Comparison of ENCODE assay signal across 1 cellular context in the genomic region with DNA sequence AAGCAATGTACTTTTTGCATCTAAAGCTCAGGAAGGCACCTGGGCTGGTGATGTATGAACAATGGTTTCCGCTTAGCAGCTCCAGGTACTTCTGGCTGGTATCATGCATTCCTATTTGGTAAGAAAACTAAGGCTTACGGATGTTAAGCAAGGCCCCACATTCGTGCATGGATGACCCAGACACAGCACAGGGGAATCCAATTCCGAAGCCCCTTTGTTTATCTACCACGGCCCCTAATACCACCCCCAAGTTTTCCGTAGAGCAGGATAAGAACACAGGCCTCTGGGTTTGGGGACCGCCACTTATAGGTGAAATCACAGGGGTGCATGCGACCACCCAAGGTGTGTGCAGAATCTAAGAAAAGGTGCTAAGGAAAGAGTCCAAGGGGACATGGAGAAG.
TF ChIP-seq lines count a peak whose summit lies in the region.

No MANE protein-coding gene starts in this region.

TF ChIP-seq in GM23338, 12 proteins besides CTCF, POLR2A, EP300 and RAD21 (continued from another document):
- TF ChIP-seq, protein P1, sequence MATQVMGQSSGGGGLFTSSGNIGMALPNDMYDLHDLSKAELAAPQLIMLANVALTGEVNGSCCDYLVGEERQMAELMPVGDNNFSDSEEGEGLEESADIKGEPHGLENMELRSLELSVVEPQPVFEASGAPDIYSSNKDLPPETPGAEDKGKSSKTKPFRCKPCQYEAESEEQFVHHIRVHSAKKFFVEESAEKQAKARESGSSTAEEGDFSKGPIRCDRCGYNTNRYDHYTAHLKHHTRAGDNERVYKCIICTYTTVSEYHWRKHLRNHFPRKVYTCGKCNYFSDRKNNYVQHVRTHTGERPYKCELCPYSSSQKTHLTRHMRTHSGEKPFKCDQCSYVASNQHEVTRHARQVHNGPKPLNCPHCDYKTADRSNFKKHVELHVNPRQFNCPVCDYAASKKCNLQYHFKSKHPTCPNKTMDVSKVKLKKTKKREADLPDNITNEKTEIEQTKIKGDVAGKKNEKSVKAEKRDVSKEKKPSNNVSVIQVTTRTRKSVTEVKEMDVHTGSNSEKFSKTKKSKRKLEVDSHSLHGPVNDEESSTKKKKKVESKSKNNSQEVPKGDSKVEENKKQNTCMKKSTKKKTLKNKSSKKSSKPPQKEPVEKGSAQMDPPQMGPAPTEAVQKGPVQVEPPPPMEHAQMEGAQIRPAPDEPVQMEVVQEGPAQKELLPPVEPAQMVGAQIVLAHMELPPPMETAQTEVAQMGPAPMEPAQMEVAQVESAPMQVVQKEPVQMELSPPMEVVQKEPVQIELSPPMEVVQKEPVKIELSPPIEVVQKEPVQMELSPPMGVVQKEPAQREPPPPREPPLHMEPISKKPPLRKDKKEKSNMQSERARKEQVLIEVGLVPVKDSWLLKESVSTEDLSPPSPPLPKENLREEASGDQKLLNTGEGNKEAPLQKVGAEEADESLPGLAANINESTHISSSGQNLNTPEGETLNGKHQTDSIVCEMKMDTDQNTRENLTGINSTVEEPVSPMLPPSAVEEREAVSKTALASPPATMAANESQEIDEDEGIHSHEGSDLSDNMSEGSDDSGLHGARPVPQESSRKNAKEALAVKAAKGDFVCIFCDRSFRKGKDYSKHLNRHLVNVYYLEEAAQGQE (IDR thresholded peaks at IDR 0.05; ENCODE audit: unreplicated experiment) = no peak
- TF ChIP-seq, protein P2, sequence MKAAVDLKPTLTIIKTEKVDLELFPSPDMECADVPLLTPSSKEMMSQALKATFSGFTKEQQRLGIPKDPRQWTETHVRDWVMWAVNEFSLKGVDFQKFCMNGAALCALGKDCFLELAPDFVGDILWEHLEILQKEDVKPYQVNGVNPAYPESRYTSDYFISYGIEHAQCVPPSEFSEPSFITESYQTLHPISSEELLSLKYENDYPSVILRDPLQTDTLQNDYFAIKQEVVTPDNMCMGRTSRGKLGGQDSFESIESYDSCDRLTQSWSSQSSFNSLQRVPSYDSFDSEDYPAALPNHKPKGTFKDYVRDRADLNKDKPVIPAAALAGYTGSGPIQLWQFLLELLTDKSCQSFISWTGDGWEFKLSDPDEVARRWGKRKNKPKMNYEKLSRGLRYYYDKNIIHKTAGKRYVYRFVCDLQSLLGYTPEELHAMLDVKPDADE (IDR thresholded peaks at IDR 0.05) = no peak
- TF ChIP-seq ZNF331 (CRISPR knock-in tag; IDR thresholded peaks at IDR 0.05; ENCODE audit: low read depth) = no peak
TF ChIP-seq in GM23338: peak in this region for 0.
